Comparison of ENCODE assay signal across 1 cellular context in genomic region chr1:9319208-9319788, GRCh38.
TF ChIP-seq lines count a peak whose summit lies in the region.

No MANE protein-coding gene starts in this region.

TF ChIP-seq in H1, 55 proteins besides CTCF, POLR2A, EP300 and RAD21:
- TF ChIP-seq CTBP2 (IDR thresholded peaks at IDR 0.05; ENCODE audit: borderline replicate concordance, insufficient read depth, insufficient read length, low read length): no peak
